9 cellular contexts compared by ENCODE assay signal in genomic region chrX:130166503-130166777, GRCh38. TPM values are rescaled to one million over a fixed set of nuclear protein-coding genes. Genes with fewer than 3 reads are reported as not detected.
DNase-seq lines count a peak whose midpoint lies in the region; ATAC-seq and TF ChIP-seq lines count a peak whose summit lies in the region.
"Had no signal": no experiment of that assay in that cellular context is flagged by ENCODE, and none has a peak within 500 bp of the region (broad histone marks: within the 10 kb centered on the region; RNA-seq: fewer than 3 reads in every experiment).

No MANE protein-coding gene starts in this region.

- no peaks in the 10 kb centered on the region for H3K27me3 Mint-ChIP-seq in naive B cell

- H2AFZ ChIP-seq in Karpas-422 (ENCODE audit: low read length), result no peak overlapping the region

- H3K9me3 Mint-ChIP-seq in naive B cell, result no peaks in the 10 kb centered on the region

- H3K27ac Mint-ChIP-seq in naive B cell, result peak overlapping the region; percentile 5 to 97 (median 82)

- H3K9ac ChIP-seq in Karpas-422 (ENCODE audit: low read length), result peak overlapping the region; percentile 88

- DNase-seq in AG04449 (ENCODE audit: low read depth, low spot score), result no peak
- no peak for DNase-seq in Karpas-422
- no peak for DNase-seq in naive B cell
- no peak for DNase-seq in amygdala (lab: John Stamatoyannopoulos, UW)
- no peak for DNase-seq in HCEC 1CT

- TF ChIP-seq CTCF in AG04449 (IDR thresholded peaks at IDR 0.05; ENCODE audit: insufficient read depth, low read length, missing control alignments), result no peak

- peak overlapping the region; percentile 74 for H3K4me3 ChIP-seq in AG04449 (ENCODE audit: low read depth, low read length)
- H3K4me3 ChIP-seq in Karpas-422 (ENCODE audit: low read length), result peak overlapping the region; percentile 71

- H3K4me2 ChIP-seq in Karpas-422 (ENCODE audit: low read depth, low read length, poor library complexity, severe bottlenecking), result peak overlapping the region; percentile 75

- H4K20me1 ChIP-seq in Karpas-422 (ENCODE audit: insufficient read depth, low read depth, low read length), result no peaks in the 10 kb centered on the region

- H3K4me3 Mint-ChIP-seq in naive B cell, result peak overlapping the region; percentile 82 to 98 (median 96)

- TF ChIP-seq POLR2A in GM18505 (IDR thresholded peaks at IDR 0.05; ENCODE audit: borderline replicate concordance, extremely low read depth, insufficient read depth, insufficient read length), result no peak

- CTCF ChIA-PET in AG04449 (lab: Yijun Ruan, JAX), result interaction anchor here (1.5 kb wide), 1 partner anchor 20 kb away, joined by 4 read pairs; no protein-coding TSS in a partner anchor

- H3K4me1 Mint-ChIP-seq in naive B cell, result peaks cover 12 to 23% (median 13%) of the 10 kb centered on the region in 3 donors

- H3K9me2 ChIP-seq in Karpas-422 (replicated peaks; ENCODE audit: insufficient read depth, low read length), result no peaks in the 10 kb centered on the region

- POLR2A ChIA-PET in AG04449 (lab: Yijun Ruan, JAX), result no interaction called here

- peaks cover 44% of the 10 kb centered on the region for H3K79me2 ChIP-seq in Karpas-422 (ENCODE audit: low read length)

- H3K27me3 ChIP-seq in Karpas-422 (ENCODE audit: low read length), result no peaks in the 10 kb centered on the region

- H3K36me3 ChIP-seq in Karpas-422 (ENCODE audit: insufficient read depth, low read length), result no peaks in the 10 kb centered on the region

- no peaks in the 10 kb centered on the region for H3K9me3 ChIP-seq in Karpas-422 (ENCODE audit: low read length)

- H3K4me1 ChIP-seq in Karpas-422 (ENCODE audit: low read length), result peaks cover 28% of the 10 kb centered on the region

- H3K27ac ChIP-seq in Karpas-422 (ENCODE audit: low read length) (peak overlapping the region; percentile 75), cingulate gyrus (ENCODE audit: low read depth, low read length) (peak overlapping the region; percentile 90)

- no peaks in the 10 kb centered on the region for H3K36me3 Mint-ChIP-seq in naive B cell

- no peak for ATAC-seq in naive B cell (ENCODE audit: low read depth in 2 of 2)
- no peak for ATAC-seq in HG02884 (IDR thresholded peaks at IDR 0.05; ENCODE audit: unreplicated experiment)
- no peak for ATAC-seq in GM18505 (IDR thresholded peaks at IDR 0.05; ENCODE audit: unreplicated experiment)

RNA-seq across cellular contexts. Expression of gene AIFM1, which starts 0.8 kb away (rescaled TPM):
- 25.8 and 37.4 TPM in 2 replicates for total RNA-seq in Karpas-422 (2014; rRNA removed; shearing (Covaris generic); ENCODE audit: low replicate concordance)
- 10 to 100 TPM; 13.6 to 24.2 (median 20.3) TPM for polyA plus RNA-seq in naive B cell (ENCODE audit: low read depth in 6 of 6)

RNA-seq across cellular contexts. Expression of gene RAB33A, which starts 5.3 kb away (rescaled TPM):
- 10.3 and 25.8 TPM in 2 replicates for total RNA-seq in Karpas-422 (2014; rRNA removed; shearing (Covaris generic); ENCODE audit: low replicate concordance)
- polyA plus RNA-seq in naive B cell (ENCODE audit: low read depth in 6 of 6), result 1 to 10 TPM in 4 of 6 donors, under 1 TPM in 1, not detected in 1; 0.69 to 2.2 (median 1.9) TPM
- total RNA-seq: NCI-H460 had no signal

RNA-seq across cellular contexts. Expression of gene ELF4, which starts 56.1 kb away (rescaled TPM):
- total RNA-seq in Karpas-422 (2014; rRNA removed; shearing (Covaris generic); ENCODE audit: low replicate concordance), result 29.1 and 31.7 TPM in 2 replicates
- 10 to 100 TPM in 2 of 6 donors, 1 to 10 TPM in 4; 8.7 to 15.4 (median 9.7) TPM for polyA plus RNA-seq in naive B cell (ENCODE audit: low read depth in 6 of 6)
